In genomic region chr4:86720508-86721068, GRCh38 we compare ENCODE assay signal across 16 cellular contexts.
DNase-seq lines count a peak whose midpoint lies in the region; ATAC-seq and TF ChIP-seq lines count a peak whose summit lies in the region.
"Had no signal": no experiment of that assay in that cellular context is flagged by ENCODE, and none has a peak within 500 bp of the region (broad histone marks: within the 10 kb centered on the region; RNA-seq: fewer than 3 reads in every experiment).

No MANE protein-coding gene starts in this region.

- CTCF ChIA-PET in activated CD4-positive, alpha-beta T cell treated with anti-CD3 and anti-CD28 coated beads for 36 hours (lab: Charles Lee), result interaction anchor here (1.2 kb wide), 1 partner anchor 224 kb away, joined by 3 read pairs; no protein-coding TSS in a partner anchor

- peaks cover 10% of the 10 kb centered on the region for H3K9me3 Mint-ChIP-seq in progenitor cell of endocrine pancreas (ENCODE audit: low read depth)
- H3K9me3 Mint-ChIP-seq in activated CD4-positive, alpha-beta T cell treated with anti-CD3 and anti-CD28 coated beads for 36 hours (ENCODE audit: low read depth), result no peaks in the 10 kb centered on the region
- H3K9me3 Mint-ChIP-seq: activated CD4-positive, alpha-beta T cell treated with anti-CD3 and anti-CD28 coated beads, Interleukin-2, amount 10 ng/mL, durations not matched to agents 24 days and 14 days; activated T-helper 1 cell treated with anti-CD3 and anti-CD28 coated beads, Interleukin-12 subunit alpha, Interleukin-12 subunit beta, Interleukin-2, Interleukin-4 antibody, amounts not matched to agents 30 ng/mL and 10 ng/mL and 1 ng/mL, durations not matched to agents 14 hours and 24 hours and 36 hours had no signal

- no peaks in the 10 kb centered on the region for H3K27me3 Mint-ChIP-seq in progenitor cell of endocrine pancreas
- peaks cover 2% of the 10 kb centered on the region for H3K27me3 Mint-ChIP-seq in activated CD4-positive, alpha-beta T cell treated with anti-CD3 and anti-CD28 coated beads for 36 hours
- H3K27me3 Mint-ChIP-seq: activated CD4-positive, alpha-beta T cell treated with anti-CD3 and anti-CD28 coated beads, Interleukin-2, amount 10 ng/mL, durations not matched to agents 24 days and 14 days had no signal

- H3K36me3 ChIP-seq in lower lobe of right lung, result peaks cover 15% of the 10 kb centered on the region
- H3K36me3 ChIP-seq: BLaER1 treated with 17β-estradiol and CSF1 and Interleukin-3, amounts not matched to agents 10 nM and 100 nM had no signal

- H3K27me3 ChIP-seq in lower lobe of right lung (ENCODE audit: low read depth), result no peaks in the 10 kb centered on the region
- H3K27me3 ChIP-seq: BLaER1 treated with 17β-estradiol and CSF1 and Interleukin-3, amounts not matched to agents 10 nM and 100 nM; pancreas had no signal

- TF ChIP-seq CTCF in GM10266 (IDR thresholded peaks at IDR 0.05; ENCODE audit: control insufficient read depth, insufficient read depth, low read depth, missing control alignments), result no peak
- TF ChIP-seq CTCF in fibroblast of villous mesenchyme (IDR thresholded peaks at IDR 0.05; ENCODE audit: insufficient read depth, low read depth, low read length), result no peak
- TF ChIP-seq CTCF in progenitor cell of endocrine pancreas (IDR thresholded peaks at IDR 0.05; ENCODE audit: unreplicated experiment), result no peak
- no peak for TF ChIP-seq CTCF in lower lobe of right lung (IDR thresholded peaks at IDR 0.05)

- intact Hi-C loops in lower lobe of right lung (cut with DNase I), result no loop called here
- intact Hi-C loops in activated CD4-positive, alpha-beta T cell treated with anti-CD3 and anti-CD28 coated beads for 36 hours (cut with DNase I, micrococcal nuclease), result no loop called here

- H3K4me1 Mint-ChIP-seq in progenitor cell of endocrine pancreas (ENCODE audit: low read depth), result peaks cover 14% of the 10 kb centered on the region
- peaks cover 2% of the 10 kb centered on the region for H3K4me1 Mint-ChIP-seq in activated CD4-positive, alpha-beta T cell treated with anti-CD3 and anti-CD28 coated beads for 36 hours
- H3K4me1 Mint-ChIP-seq: activated CD4-positive, alpha-beta T cell treated with anti-CD3 and anti-CD28 coated beads, Interleukin-2, amount 10 ng/mL, durations not matched to agents 24 days and 14 days had no signal

- no peak overlapping the region for H3K27ac Mint-ChIP-seq in progenitor cell of endocrine pancreas
- no peak overlapping the region for H3K27ac Mint-ChIP-seq in activated CD4-positive, alpha-beta T cell treated with anti-CD3 and anti-CD28 coated beads for 36 hours
- H3K27ac Mint-ChIP-seq: activated CD4-positive, alpha-beta T cell treated with anti-CD3 and anti-CD28 coated beads, Interleukin-2, amount 10 ng/mL, durations not matched to agents 24 days and 14 days; activated T-helper 1 cell treated with anti-CD3 and anti-CD28 coated beads, Interleukin-12 subunit alpha, Interleukin-12 subunit beta, Interleukin-2, Interleukin-4 antibody, amounts not matched to agents 30 ng/mL and 10 ng/mL and 1 ng/mL, durations not matched to agents 14 hours and 24 hours and 36 hours had no signal

- ATAC-seq in lower lobe of right lung, result no peak
- no peak for ATAC-seq in activated CD4-positive, alpha-beta T cell treated with anti-CD3 and anti-CD28 coated beads for 36 hours
- ATAC-seq: pancreas had no signal

- POLR2A ChIA-PET in activated CD4-positive, alpha-beta T cell treated with anti-CD3 and anti-CD28 coated beads for 36 hours (lab: Charles Lee), result interaction anchor here (0.6 kb wide), 1 partner anchor 126 kb away, joined by 3 read pairs; the partner anchor contains the start of gene PTPN13

- H3K4me3 ChIP-seq in fibroblast of villous mesenchyme (ENCODE audit: low read depth, low read length) (no peak overlapping the region), skeletal muscle cell (ENCODE audit: low read depth, low read length) (no peak overlapping the region), lower lobe of right lung (no peak overlapping the region)
- H3K4me3 ChIP-seq: BLaER1 treated with 17β-estradiol and CSF1 and Interleukin-3, amounts not matched to agents 10 nM and 100 nM; pancreas had no signal

- H3K36me3 Mint-ChIP-seq in progenitor cell of endocrine pancreas (ENCODE audit: insufficient read depth), result peaks cover 46% of the 10 kb centered on the region
- H3K36me3 Mint-ChIP-seq in activated CD4-positive, alpha-beta T cell treated with anti-CD3 and anti-CD28 coated beads for 36 hours (ENCODE audit: low read depth), result no peaks in the 10 kb centered on the region

- DNase-seq in GM10266 (ENCODE audit: extremely low spot score), result peak; percentile 2
- peak; percentile 13 for DNase-seq in fibroblast of villous mesenchyme (ENCODE audit: low read depth)
- peak; percentile 4 for DNase-seq in skeletal muscle cell (ENCODE audit: low read depth)
- DNase-seq in progenitor cell of endocrine pancreas (ENCODE audit: low spot score, unreplicated experiment), result no peak
- no peak for DNase-seq in NCI-H128 (lab: John Stamatoyannopoulos, UW; ENCODE audit: unreplicated experiment)
- DNase-seq in lower lobe of right lung, result no peak
- no peak for DNase-seq in activated CD4-positive, alpha-beta T cell treated with anti-CD3 and anti-CD28 coated beads for 36 hours
- DNase-seq: activated CD4-positive, alpha-beta T cell treated with anti-CD3 and anti-CD28 coated beads, Interleukin-2, amount 10 ng/mL, durations not matched to agents 24 days and 14 days; amniotic stem cell; effector CD8-positive, alpha-beta T cell; NCI-H2081; pancreas; RPMI8226 had no signal

- H3K4me3 Mint-ChIP-seq in progenitor cell of endocrine pancreas (ENCODE audit: low read depth), result no peak overlapping the region
- no peak overlapping the region for H3K4me3 Mint-ChIP-seq in activated CD4-positive, alpha-beta T cell treated with anti-CD3 and anti-CD28 coated beads for 36 hours
- H3K4me3 Mint-ChIP-seq: activated CD4-positive, alpha-beta T cell treated with anti-CD3 and anti-CD28 coated beads, Interleukin-2, amount 10 ng/mL, durations not matched to agents 24 days and 14 days; activated T-helper 1 cell treated with anti-CD3 and anti-CD28 coated beads, Interleukin-12 subunit alpha, Interleukin-12 subunit beta, Interleukin-2, Interleukin-4 antibody, amounts not matched to agents 30 ng/mL and 10 ng/mL and 1 ng/mL, durations not matched to agents 14 hours and 24 hours and 36 hours had no signal

- H3K4me1 ChIP-seq in lower lobe of right lung, result no peaks in the 10 kb centered on the region

- peak overlapping the region; percentile 29 for H3K27ac ChIP-seq in angular gyrus (ENCODE audit: low read depth, low read length)
- no peak overlapping the region for H3K27ac ChIP-seq in lower lobe of right lung
- H3K27ac ChIP-seq: BLaER1 treated with 17β-estradiol and CSF1 and Interleukin-3, amounts not matched to agents 10 nM and 100 nM had no signal

- H3K9me3 ChIP-seq in lower lobe of right lung, result no peaks in the 10 kb centered on the region
- H3K9me3 ChIP-seq: pancreas had no signal

Comparison
In these comparisons a context has a peak if more than half of its experiments do, and no peak if none do; other contexts are left out.
1. DNase-seq: peak in GM10266 (single experiment), fibroblast of villous mesenchyme (single experiment) and skeletal muscle cell (single experiment); none in progenitor cell of endocrine pancreas (single experiment), NCI-H128 (single experiment), lower lobe of right lung (single experiment) and activated CD4-positive, alpha-beta T cell treated with anti-CD3 and anti-CD28 coated beads for 36 hours (single experiment).